2 cellular contexts compared by ENCODE assay signal in the genomic region with DNA sequence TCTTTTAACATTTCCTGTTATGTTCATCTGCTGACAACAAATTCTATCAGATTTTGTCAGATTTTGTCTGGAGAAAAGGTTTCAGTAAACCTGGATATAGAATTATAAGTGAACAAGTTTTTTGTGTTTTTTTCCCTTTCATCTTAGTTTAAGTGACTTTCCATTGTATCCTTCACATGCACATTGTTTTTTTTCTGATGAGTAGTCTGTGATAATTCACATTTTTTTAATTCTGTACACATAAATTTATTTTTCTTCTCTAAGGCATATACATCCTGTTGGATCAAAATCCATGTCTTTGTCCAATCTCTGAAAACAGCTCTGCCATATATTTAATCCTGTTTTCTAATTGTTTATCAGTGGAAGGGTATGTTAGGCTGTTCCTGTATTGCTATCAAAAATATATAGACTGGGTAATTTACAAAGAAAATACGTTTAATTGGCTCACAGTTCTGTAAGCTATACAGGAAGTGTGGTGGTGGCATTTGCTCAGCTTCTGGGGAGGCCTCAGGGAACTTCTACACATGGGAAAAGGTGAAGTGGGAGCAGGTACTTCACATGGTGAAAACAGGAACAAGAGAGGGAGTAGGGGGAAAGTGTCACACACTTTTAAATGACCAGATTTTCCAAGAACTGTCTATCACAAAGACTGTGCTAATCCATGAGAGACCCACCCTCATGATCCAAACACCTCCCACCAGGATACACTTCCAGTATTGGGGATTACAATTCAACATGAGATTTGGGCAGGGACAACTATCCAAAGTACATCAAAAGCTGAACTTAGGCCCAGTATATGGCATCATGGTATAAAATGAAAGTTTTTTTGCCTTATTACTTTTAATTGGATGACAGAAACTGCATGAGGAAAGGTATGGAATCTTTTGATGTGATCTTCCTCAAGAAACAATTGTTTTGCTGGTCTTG.
TF ChIP-seq lines count a peak whose summit lies in the region.

No MANE protein-coding gene starts in this region.

TF ChIP-seq in GM23338, 12 proteins besides CTCF, POLR2A, EP300 and RAD21:
- TF ChIP-seq, protein P1, sequence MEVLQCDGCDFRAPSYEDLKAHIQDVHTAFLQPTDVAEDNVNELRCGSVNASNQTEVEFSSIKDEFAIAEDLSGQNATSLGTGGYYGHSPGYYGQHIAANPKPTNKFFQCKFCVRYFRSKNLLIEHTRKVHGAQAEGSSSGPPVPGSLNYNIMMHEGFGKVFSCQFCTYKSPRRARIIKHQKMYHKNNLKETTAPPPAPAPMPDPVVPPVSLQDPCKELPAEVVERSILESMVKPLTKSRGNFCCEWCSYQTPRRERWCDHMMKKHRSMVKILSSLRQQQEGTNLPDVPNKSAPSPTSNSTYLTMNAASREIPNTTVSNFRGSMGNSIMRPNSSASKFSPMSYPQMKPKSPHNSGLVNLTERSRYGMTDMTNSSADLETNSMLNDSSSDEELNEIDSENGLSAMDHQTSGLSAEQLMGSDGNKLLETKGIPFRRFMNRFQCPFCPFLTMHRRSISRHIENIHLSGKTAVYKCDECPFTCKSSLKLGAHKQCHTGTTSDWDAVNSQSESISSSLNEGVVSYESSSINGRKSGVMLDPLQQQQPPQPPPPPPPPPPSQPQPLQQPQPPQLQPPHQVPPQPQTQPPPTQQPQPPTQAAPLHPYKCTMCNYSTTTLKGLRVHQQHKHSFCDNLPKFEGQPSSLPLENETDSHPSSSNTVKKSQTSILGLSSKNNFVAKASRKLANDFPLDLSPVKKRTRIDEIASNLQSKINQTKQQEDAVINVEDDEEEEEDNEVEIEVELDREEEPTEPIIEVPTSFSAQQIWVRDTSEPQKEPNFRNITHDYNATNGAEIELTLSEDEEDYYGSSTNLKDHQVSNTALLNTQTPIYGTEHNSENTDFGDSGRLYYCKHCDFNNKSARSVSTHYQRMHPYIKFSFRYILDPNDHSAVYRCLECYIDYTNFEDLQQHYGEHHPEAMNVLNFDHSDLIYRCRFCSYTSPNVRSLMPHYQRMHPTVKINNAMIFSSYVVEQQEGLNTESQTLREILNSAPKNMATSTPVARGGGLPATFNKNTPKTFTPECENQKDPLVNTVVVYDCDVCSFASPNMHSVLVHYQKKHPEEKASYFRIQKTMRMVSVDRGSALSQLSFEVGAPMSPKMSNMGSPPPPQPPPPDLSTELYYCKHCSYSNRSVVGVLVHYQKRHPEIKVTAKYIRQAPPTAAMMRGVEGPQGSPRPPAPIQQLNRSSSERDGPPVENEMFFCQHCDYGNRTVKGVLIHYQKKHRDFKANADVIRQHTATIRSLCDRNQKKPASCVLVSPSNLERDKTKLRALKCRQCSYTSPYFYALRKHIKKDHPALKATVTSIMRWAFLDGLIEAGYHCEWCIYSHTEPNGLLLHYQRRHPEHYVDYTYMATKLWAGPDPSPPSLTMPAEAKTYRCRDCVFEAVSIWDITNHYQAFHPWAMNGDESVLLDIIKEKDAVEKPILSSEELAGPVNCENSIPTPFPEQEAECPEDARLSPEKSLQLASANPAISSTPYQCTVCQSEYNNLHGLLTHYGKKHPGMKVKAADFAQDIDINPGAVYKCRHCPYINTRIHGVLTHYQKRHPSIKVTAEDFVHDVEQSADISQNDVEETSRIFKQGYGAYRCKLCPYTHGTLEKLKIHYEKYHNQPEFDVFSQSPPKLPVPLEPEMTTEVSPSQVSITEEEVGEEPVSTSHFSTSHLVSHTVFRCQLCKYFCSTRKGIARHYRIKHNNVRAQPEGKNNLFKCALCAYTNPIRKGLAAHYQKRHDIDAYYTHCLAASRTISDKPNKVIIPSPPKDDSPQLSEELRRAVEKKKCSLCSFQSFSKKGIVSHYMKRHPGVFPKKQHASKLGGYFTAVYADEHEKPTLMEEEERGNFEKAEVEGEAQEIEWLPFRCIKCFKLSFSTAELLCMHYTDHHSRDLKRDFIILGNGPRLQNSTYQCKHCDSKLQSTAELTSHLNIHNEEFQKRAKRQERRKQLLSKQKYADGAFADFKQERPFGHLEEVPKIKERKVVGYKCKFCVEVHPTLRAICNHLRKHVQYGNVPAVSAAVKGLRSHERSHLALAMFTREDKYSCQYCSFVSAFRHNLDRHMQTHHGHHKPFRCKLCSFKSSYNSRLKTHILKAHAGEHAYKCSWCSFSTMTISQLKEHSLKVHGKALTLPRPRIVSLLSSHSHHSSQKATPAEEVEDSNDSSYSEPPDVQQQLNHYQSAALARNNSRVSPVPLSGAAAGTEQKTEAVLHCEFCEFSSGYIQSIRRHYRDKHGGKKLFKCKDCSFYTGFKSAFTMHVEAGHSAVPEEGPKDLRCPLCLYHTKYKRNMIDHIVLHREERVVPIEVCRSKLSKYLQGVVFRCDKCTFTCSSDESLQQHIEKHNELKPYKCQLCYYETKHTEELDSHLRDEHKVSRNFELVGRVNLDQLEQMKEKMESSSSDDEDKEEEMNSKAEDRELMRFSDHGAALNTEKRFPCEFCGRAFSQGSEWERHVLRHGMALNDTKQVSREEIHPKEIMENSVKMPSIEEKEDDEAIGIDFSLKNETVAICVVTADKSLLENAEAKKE (CRISPR knock-in tag; IDR thresholded peaks at IDR 0.05), result no peak
- TF ChIP-seq POLR2AphosphoS5 (IDR thresholded peaks at IDR 0.05; ENCODE audit: low read depth) (peak; percentile 79), EZH2phosphoT487 (IDR thresholded peaks at IDR 0.05; ENCODE audit: unreplicated experiment) (no peak), JUNB (IDR thresholded peaks at IDR 0.05; ENCODE audit: unreplicated experiment) (no peak), EZH2 (IDR thresholded peaks at IDR 0.05; ENCODE audit: low read depth, unreplicated experiment) (no peak), CREB1 (CRISPR knock-in tag; IDR thresholded peaks at IDR 0.05; ENCODE audit: low read depth) (no peak)
- TF ChIP-seq, protein P2, sequence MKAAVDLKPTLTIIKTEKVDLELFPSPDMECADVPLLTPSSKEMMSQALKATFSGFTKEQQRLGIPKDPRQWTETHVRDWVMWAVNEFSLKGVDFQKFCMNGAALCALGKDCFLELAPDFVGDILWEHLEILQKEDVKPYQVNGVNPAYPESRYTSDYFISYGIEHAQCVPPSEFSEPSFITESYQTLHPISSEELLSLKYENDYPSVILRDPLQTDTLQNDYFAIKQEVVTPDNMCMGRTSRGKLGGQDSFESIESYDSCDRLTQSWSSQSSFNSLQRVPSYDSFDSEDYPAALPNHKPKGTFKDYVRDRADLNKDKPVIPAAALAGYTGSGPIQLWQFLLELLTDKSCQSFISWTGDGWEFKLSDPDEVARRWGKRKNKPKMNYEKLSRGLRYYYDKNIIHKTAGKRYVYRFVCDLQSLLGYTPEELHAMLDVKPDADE (IDR thresholded peaks at IDR 0.05), result no peak

TF ChIP-seq in WTC11, 78 proteins besides CTCF, POLR2A, EP300 and RAD21 (continued from another document and continues in another):
- TF ChIP-seq, protein P3, sequence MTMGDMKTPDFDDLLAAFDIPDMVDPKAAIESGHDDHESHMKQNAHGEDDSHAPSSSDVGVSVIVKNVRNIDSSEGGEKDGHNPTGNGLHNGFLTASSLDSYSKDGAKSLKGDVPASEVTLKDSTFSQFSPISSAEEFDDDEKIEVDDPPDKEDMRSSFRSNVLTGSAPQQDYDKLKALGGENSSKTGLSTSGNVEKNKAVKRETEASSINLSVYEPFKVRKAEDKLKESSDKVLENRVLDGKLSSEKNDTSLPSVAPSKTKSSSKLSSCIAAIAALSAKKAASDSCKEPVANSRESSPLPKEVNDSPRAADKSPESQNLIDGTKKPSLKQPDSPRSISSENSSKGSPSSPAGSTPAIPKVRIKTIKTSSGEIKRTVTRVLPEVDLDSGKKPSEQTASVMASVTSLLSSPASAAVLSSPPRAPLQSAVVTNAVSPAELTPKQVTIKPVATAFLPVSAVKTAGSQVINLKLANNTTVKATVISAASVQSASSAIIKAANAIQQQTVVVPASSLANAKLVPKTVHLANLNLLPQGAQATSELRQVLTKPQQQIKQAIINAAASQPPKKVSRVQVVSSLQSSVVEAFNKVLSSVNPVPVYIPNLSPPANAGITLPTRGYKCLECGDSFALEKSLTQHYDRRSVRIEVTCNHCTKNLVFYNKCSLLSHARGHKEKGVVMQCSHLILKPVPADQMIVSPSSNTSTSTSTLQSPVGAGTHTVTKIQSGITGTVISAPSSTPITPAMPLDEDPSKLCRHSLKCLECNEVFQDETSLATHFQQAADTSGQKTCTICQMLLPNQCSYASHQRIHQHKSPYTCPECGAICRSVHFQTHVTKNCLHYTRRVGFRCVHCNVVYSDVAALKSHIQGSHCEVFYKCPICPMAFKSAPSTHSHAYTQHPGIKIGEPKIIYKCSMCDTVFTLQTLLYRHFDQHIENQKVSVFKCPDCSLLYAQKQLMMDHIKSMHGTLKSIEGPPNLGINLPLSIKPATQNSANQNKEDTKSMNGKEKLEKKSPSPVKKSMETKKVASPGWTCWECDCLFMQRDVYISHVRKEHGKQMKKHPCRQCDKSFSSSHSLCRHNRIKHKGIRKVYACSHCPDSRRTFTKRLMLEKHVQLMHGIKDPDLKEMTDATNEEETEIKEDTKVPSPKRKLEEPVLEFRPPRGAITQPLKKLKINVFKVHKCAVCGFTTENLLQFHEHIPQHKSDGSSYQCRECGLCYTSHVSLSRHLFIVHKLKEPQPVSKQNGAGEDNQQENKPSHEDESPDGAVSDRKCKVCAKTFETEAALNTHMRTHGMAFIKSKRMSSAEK (CRISPR knock-in tag; IDR thresholded peaks at IDR 0.05; ENCODE audit: borderline replicate concordance), result peak; percentile 85
- TF ChIP-seq SP1 (CRISPR knock-in tag; conservative IDR thresholded peaks at IDR 0.05) (no peak; the same call in 1 of the 2 replicates), ATF1 (CRISPR knock-in tag; IDR thresholded peaks at IDR 0.05) (no peak), NFATC4 (CRISPR knock-in tag; IDR thresholded peaks at IDR 0.05) (peak; percentile 89), PRRX2 (CRISPR knock-in tag; IDR thresholded peaks at IDR 0.05) (peak; percentile 8; the same call in 1 of the 2 replicates), KAT7 (CRISPR knock-in tag; IDR thresholded peaks at IDR 0.05; ENCODE audit: borderline replicate concordance) (no peak), ZNF263 (CRISPR knock-in tag; IDR thresholded peaks at IDR 0.05; ENCODE audit: low read depth) (no peak), FOXJ3 (CRISPR knock-in tag; IDR thresholded peaks at IDR 0.05; ENCODE audit: borderline replicate concordance) (no peak), NR1H2 (CRISPR knock-in tag; IDR thresholded peaks at IDR 0.05) (no peak), EMX1 (CRISPR knock-in tag; IDR thresholded peaks at IDR 0.05) (peak; percentile 86), JAZF1 (CRISPR knock-in tag; IDR thresholded peaks at IDR 0.05) (no peak)
- TF ChIP-seq, protein P4, sequence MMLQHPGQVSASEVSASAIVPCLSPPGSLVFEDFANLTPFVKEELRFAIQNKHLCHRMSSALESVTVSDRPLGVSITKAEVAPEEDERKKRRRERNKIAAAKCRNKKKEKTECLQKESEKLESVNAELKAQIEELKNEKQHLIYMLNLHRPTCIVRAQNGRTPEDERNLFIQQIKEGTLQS (CRISPR knock-in tag; conservative IDR thresholded peaks at IDR 0.05), result no peak
- TF ChIP-seq, protein P5, sequence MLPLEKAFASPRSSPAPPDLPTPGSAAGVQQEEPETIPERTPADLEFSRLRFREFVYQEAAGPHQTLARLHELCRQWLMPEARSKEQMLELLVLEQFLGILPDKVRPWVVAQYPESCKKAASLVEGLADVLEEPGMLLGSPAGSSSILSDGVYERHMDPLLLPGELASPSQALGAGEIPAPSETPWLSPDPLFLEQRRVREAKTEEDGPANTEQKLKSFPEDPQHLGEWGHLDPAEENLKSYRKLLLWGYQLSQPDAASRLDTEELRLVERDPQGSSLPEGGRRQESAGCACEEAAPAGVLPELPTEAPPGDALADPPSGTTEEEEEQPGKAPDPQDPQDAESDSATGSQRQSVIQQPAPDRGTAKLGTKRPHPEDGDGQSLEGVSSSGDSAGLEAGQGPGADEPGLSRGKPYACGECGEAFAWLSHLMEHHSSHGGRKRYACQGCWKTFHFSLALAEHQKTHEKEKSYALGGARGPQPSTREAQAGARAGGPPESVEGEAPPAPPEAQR (CRISPR knock-in tag; IDR thresholded peaks at IDR 0.05), result no peak
- TF ChIP-seq, protein P6, sequence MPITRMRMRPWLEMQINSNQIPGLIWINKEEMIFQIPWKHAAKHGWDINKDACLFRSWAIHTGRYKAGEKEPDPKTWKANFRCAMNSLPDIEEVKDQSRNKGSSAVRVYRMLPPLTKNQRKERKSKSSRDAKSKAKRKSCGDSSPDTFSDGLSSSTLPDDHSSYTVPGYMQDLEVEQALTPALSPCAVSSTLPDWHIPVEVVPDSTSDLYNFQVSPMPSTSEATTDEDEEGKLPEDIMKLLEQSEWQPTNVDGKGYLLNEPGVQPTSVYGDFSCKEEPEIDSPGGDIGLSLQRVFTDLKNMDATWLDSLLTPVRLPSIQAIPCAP (CRISPR knock-in tag; IDR thresholded peaks at IDR 0.05), result no peak
- TF ChIP-seq, protein P7, sequence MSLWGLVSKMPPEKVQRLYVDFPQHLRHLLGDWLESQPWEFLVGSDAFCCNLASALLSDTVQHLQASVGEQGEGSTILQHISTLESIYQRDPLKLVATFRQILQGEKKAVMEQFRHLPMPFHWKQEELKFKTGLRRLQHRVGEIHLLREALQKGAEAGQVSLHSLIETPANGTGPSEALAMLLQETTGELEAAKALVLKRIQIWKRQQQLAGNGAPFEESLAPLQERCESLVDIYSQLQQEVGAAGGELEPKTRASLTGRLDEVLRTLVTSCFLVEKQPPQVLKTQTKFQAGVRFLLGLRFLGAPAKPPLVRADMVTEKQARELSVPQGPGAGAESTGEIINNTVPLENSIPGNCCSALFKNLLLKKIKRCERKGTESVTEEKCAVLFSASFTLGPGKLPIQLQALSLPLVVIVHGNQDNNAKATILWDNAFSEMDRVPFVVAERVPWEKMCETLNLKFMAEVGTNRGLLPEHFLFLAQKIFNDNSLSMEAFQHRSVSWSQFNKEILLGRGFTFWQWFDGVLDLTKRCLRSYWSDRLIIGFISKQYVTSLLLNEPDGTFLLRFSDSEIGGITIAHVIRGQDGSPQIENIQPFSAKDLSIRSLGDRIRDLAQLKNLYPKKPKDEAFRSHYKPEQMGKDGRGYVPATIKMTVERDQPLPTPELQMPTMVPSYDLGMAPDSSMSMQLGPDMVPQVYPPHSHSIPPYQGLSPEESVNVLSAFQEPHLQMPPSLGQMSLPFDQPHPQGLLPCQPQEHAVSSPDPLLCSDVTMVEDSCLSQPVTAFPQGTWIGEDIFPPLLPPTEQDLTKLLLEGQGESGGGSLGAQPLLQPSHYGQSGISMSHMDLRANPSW (CRISPR knock-in tag; conservative IDR thresholded peaks at IDR 0.05; ENCODE audit: low read depth), result no peak
- TF ChIP-seq, protein P8, sequence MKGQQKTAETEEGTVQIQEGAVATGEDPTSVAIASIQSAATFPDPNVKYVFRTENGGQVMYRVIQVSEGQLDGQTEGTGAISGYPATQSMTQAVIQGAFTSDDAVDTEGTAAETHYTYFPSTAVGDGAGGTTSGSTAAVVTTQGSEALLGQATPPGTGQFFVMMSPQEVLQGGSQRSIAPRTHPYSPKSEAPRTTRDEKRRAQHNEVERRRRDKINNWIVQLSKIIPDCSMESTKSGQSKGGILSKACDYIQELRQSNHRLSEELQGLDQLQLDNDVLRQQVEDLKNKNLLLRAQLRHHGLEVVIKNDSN (CRISPR knock-in tag; IDR thresholded peaks at IDR 0.05), result no peak
- TF ChIP-seq, protein P9, sequence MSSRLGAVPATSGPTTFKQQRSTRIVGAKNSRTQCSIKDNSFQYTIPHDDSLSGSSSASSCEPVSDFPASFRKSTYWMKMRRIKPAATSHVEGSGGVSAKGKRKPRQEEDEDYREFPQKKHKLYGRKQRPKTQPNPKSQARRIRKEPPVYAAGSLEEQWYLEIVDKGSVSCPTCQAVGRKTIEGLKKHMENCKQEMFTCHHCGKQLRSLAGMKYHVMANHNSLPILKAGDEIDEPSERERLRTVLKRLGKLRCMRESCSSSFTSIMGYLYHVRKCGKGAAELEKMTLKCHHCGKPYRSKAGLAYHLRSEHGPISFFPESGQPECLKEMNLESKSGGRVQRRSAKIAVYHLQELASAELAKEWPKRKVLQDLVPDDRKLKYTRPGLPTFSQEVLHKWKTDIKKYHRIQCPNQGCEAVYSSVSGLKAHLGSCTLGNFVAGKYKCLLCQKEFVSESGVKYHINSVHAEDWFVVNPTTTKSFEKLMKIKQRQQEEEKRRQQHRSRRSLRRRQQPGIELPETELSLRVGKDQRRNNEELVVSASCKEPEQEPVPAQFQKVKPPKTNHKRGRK (CRISPR knock-in tag; IDR thresholded peaks at IDR 0.05; ENCODE audit: borderline replicate concordance), result no peak
- TF ChIP-seq, protein P10, sequence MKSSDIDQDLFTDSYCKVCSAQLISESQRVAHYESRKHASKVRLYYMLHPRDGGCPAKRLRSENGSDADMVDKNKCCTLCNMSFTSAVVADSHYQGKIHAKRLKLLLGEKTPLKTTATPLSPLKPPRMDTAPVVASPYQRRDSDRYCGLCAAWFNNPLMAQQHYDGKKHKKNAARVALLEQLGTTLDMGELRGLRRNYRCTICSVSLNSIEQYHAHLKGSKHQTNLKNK (CRISPR knock-in tag; IDR thresholded peaks at IDR 0.05), result no peak
